8 cellular contexts compared by ENCODE assay signal in the genomic region with DNA sequence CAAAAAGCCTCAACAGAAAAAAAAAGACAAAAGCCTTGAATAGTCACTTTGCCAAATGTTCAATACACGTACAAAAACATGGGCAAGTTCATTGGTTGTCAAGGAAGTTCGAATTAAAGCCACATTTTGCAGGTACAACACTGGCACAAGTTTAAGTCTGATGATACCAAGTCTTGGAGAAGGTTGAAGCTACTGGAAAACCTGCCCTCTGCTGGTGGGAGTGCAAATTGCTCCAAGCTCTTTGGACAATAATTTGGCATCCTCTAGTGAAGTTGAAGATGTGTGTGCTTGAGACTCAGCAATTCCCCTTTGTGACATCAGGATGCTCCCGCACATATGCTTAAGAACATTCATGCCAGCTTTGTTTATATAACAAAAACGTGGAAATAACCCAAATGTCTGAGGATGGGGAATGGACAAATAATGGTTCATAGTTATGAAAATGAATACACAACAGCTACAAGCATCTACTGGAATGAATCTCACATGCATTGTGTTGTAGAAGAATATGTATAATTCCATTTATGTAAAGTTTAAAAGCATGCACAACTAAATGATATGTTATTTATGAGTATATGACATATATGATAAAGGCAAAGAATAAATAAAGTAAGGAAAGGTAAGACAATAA.
DNase-seq lines count a peak whose midpoint lies in the region; ATAC-seq, FAIRE-seq and TF ChIP-seq lines count a peak whose summit lies in the region.

No MANE protein-coding gene starts in this region.

- no peaks in the 10 kb centered on the region for H3K27me3 ChIP-seq in BJ (ENCODE audit: control insufficient read depth, insufficient read depth, low read length)
- H3K27me3 ChIP-seq in endothelial cell of umbilical vein (ENCODE audit: control insufficient read depth in 2 of 2, insufficient read depth in 2 of 2, low read length in 2 of 2): peaks cover 0 to 2% of the 10 kb centered on the region in 2 experiments
- H3K27me3 ChIP-seq in neural cell (ENCODE audit: insufficient read depth, low read depth, low read length): no peaks in the 10 kb centered on the region
- peaks cover 4% of the 10 kb centered on the region for H3K27me3 ChIP-seq in transverse colon

- no peaks in the 10 kb centered on the region for H3K9me3 ChIP-seq in endothelial cell of umbilical vein (replicated peaks; ENCODE audit: control insufficient read depth, insufficient read depth, low read length)
- no peaks in the 10 kb centered on the region for H3K9me3 ChIP-seq in neural cell (ENCODE audit: low read length)
- H3K9me3 ChIP-seq in transverse colon: no peaks in the 10 kb centered on the region

- peak; percentile 65 for TF ChIP-seq CTCF in BJ (IDR thresholded peaks at IDR 0.05; ENCODE audit: insufficient read depth, low read depth, low read length)
- peak; percentile 82 to 85 for TF ChIP-seq CTCF in endothelial cell of umbilical vein (IDR thresholded peaks at IDR 0.05; ENCODE audit: extremely low read depth in 1 of 2, insufficient read depth in 1 of 2, low read depth in 1 of 2, low read length in 2 of 2)
- TF ChIP-seq CTCF in neural cell (IDR thresholded peaks at IDR 0.05; ENCODE audit: poor library complexity, severe bottlenecking): peak; percentile 70
- TF ChIP-seq CTCF in transverse colon (IDR thresholded peaks at IDR 0.05): peak; percentile 52 to 85 (median 67)

- no peak for DNase-seq in BJ (ENCODE audit: low read depth)
- DNase-seq in NCI-H2171 treated with DMSO at 0.1 percent for 48 hours (lab: John Stamatoyannopoulos, UW): peak; percentile 42
- DNase-seq in activated CD4-positive, alpha-beta T cell treated with anti-CD3 and anti-CD28 coated beads, Interleukin-2, amount 50 U/mL, for 4 hours: peak; percentile 32 to 43
- DNase-seq in endothelial cell of umbilical vein (ENCODE audit: low read depth, low spot score): peak; percentile 66
- DNase-seq in transverse colon: peak; percentile 55
- no peak for DNase-seq in cortex of kidney (lab: John Stamatoyannopoulos, UW)

- no peaks in the 10 kb centered on the region for H3K4me1 ChIP-seq in endothelial cell of umbilical vein (ENCODE audit: control insufficient read depth, extremely low read depth, insufficient read depth, low read length)
- H3K4me1 ChIP-seq in transverse colon: no peaks in the 10 kb centered on the region

- intact Hi-C loops in endothelial cell of umbilical vein (cut with micrococcal nuclease) (loop anchor here (1.0 to 5.0 kb wide), 4 partner anchors 55 to 586 kb away; no protein-coding TSS in a partner anchor), transverse colon (cut with DNase I; ENCODE audit: low total_unique reads) (no loop called here)

- peak; percentile 87 for FAIRE-seq in endothelial cell of umbilical vein (lab: Jason Lieb, UNC)

- ATAC-seq in GM18868 (IDR thresholded peaks at IDR 0.05; ENCODE audit: unreplicated experiment): peak; percentile 65

- POLR2A ChIA-PET in BJ (lab: Charles Lee): no interaction called here
- POLR2A ChIA-PET in endothelial cell of umbilical vein (lab: Charles Lee): interaction anchor here (0.6 kb wide), 1 partner anchor 470 kb away, joined by 9 read pairs; no protein-coding TSS in a partner anchor

- dilution Hi-C loops in endothelial cell of umbilical vein (cut with MboI; ENCODE audit: extremely low pct_ligation_motif_present, low sequenced_read_pairs): no loop called here

- WGBS in transverse colon (ENCODE audit: low coverage in 1 of 2), 2 donors: 5 to 9% methylated on average over 4 of the region's 4 CpGs

- no TSS peak for BruUV-seq in endothelial cell of umbilical vein (replicated peaks; lab: Mats Ljungman, UMichigan)

- TF ChIP-seq EP300 in neural cell (conservative IDR thresholded peaks at IDR 0.05; ENCODE audit: poor library complexity, severe bottlenecking) (no peak), transverse colon (IDR thresholded peaks at IDR 0.05; ENCODE audit: low read depth) (no peak)

- CTCF ChIA-PET in BJ (lab: Yijun Ruan, JAX): interaction anchor here (0.9 to 1.8 kb wide), 6 partner anchors 9 to 620 kb away, joined by 3 to 5 read pairs (median 3); no protein-coding TSS in a partner anchor
- CTCF ChIA-PET in endothelial cell of umbilical vein (lab: Charles Lee): interaction anchor here (0.6 to 4.8 kb wide), 49 partner anchors 9 to 729 kb away, joined by 3 to 59 read pairs (median 4); no protein-coding TSS in a partner anchor

- H3K36me3 ChIP-seq in BJ (ENCODE audit: control insufficient read depth, insufficient read depth, low read length) (no peaks in the 10 kb centered on the region), endothelial cell of umbilical vein (ENCODE audit: control insufficient read depth in 2 of 2, extremely low read depth in 1 of 2, insufficient read depth in 2 of 2, low read length in 2 of 2) (no peaks in the 10 kb centered on the region), neural cell (ENCODE audit: insufficient read depth, low read length) (no peaks in the 10 kb centered on the region), transverse colon (no peaks in the 10 kb centered on the region)

- H3K9ac ChIP-seq in endothelial cell of umbilical vein (replicated peaks; ENCODE audit: extremely low read depth, insufficient read depth, low read length) (no peak overlapping the region), neural cell (ENCODE audit: low read length) (no peak overlapping the region)

- H3K79me2 ChIP-seq in endothelial cell of umbilical vein (ENCODE audit: control insufficient read depth, insufficient read depth, low read length) (no peaks in the 10 kb centered on the region), neural cell (replicated peaks; ENCODE audit: insufficient read depth, low read length) (no peaks in the 10 kb centered on the region)

- H3K4me2 ChIP-seq in endothelial cell of umbilical vein (ENCODE audit: insufficient read depth, low read length) (no peak overlapping the region), neural cell (ENCODE audit: low read length) (no peak overlapping the region)

- no peak for TF ChIP-seq POLR2A in endothelial cell of umbilical vein (IDR thresholded peaks at IDR 0.05; ENCODE audit: low read depth, low read length)
- TF ChIP-seq POLR2A in transverse colon (IDR thresholded peaks at IDR 0.05): no peak

- no peak overlapping the region for H2AFZ ChIP-seq in endothelial cell of umbilical vein (ENCODE audit: low read depth, low read length)
- no peak overlapping the region for H2AFZ ChIP-seq in neural cell (ENCODE audit: low read depth, low read length)

- peak; percentile 68 for TF ChIP-seq RAD21 in neural cell (conservative IDR thresholded peaks at IDR 0.05)

- H3K9me1 ChIP-seq in endothelial cell of umbilical vein (replicated peaks; ENCODE audit: control insufficient read depth, extremely low read depth, insufficient read depth, low read length): no peaks in the 10 kb centered on the region

- in situ Hi-C loops in transverse colon (cut with MboI; ENCODE audit: low pct_ligation_motif_present in 1 of 4, low pct_unique_long_range_greater_than_20kb in 1 of 4, low sequenced_read_pairs in 3 of 4): no loop called here

- no peak overlapping the region for H3K27ac ChIP-seq in endothelial cell of umbilical vein (ENCODE audit: insufficient read depth, low read depth, low read length)
- H3K27ac ChIP-seq in neural cell (ENCODE audit: low read length): no peak overlapping the region
- no peak overlapping the region for H3K27ac ChIP-seq in transverse colon

- no peaks in the 10 kb centered on the region for H3F3A ChIP-seq in neural cell (ENCODE audit: insufficient read depth, low read length, poor library complexity, severe bottlenecking)

- no peaks in the 10 kb centered on the region for H3K9me2 ChIP-seq in neural cell (ENCODE audit: insufficient read depth, low read length)

- H4K20me1 ChIP-seq in endothelial cell of umbilical vein (replicated peaks; ENCODE audit: control insufficient read depth, extremely low read depth, insufficient read depth, low read length) (no peaks in the 10 kb centered on the region), neural cell (ENCODE audit: insufficient read depth) (no peaks in the 10 kb centered on the region)

- no peak overlapping the region for H3K4me3 ChIP-seq in BJ (ENCODE audit: low read depth, low read length)
- H3K4me3 ChIP-seq in endothelial cell of umbilical vein (replicated peaks in 1 of 3; ENCODE audit: insufficient read depth in 1 of 3, low read depth in 1 of 3, low read length in 3 of 3): no peak overlapping the region
- H3K4me3 ChIP-seq in neural cell (ENCODE audit: low read length): no peak overlapping the region
- H3K4me3 ChIP-seq in transverse colon: no peak overlapping the region

TF ChIP-seq in endothelial cell of umbilical vein, 7 proteins besides CTCF, POLR2A, EP300 and RAD21:
- TF ChIP-seq MAX (IDR thresholded peaks at IDR 0.05; ENCODE audit: insufficient read depth, insufficient read length) (no peak), JUN (IDR thresholded peaks at IDR 0.05; ENCODE audit: borderline replicate concordance, insufficient read depth, insufficient read length, low read depth) (no peak), GATA2 (IDR thresholded peaks at IDR 0.05; ENCODE audit: insufficient read depth, insufficient read length, low read depth, low read length) (no peak), MYC (IDR thresholded peaks at IDR 0.05; ENCODE audit: low read depth, low read length) (no peak), EZH2 (IDR thresholded peaks at IDR 0.05; ENCODE audit: borderline replicate concordance, low read depth, low read length, severe bottlenecking) (no peak), FOS (IDR thresholded peaks at IDR 0.05; ENCODE audit: borderline replicate concordance, insufficient read depth, low read length) (no peak), POLR2AphosphoS5 (IDR thresholded peaks at IDR 0.05; ENCODE audit: insufficient read depth, low read depth, low read length) (no peak)

TF ChIP-seq in neural cell, 6 proteins besides CTCF, POLR2A, EP300 and RAD21:
- TF ChIP-seq POLR2AphosphoS5 (IDR thresholded peaks at IDR 0.05): no peak
- TF ChIP-seq MXI1 (conservative IDR thresholded peaks at IDR 0.05; ENCODE audit: poor library complexity, severe bottlenecking): no peak
- peak; percentile 74 for TF ChIP-seq SMC3 (conservative IDR thresholded peaks at IDR 0.05; ENCODE audit: poor library complexity)
- TF ChIP-seq TAF1 (IDR thresholded peaks at IDR 0.05; ENCODE audit: low read depth): no peak

Comparison
In these comparisons a context has a peak if more than half of its experiments do, and no peak if none do; other contexts are left out.
1. DNase-seq: peak in NCI-H2171 treated with DMSO at 0.1 percent for 48 hours (single experiment), activated CD4-positive, alpha-beta T cell treated with anti-CD3 and anti-CD28 coated beads, Interleukin-2, amount 50 U/mL, for 4 hours (2 of 2), endothelial cell of umbilical vein (single experiment) and transverse colon (single experiment); none in BJ (single experiment) and cortex of kidney (single experiment).
2. Peak in every context shown above with its lines, with median percentiles within 50 percentile points of each other: CTCF ChIP-seq.